ENCODE assay signal across 29 cellular contexts in genomic region chr16:20262248-20262647, GRCh38.
"Had no signal": no experiment of that assay in that cellular context is flagged by ENCODE, and none has a peak within 500 bp of the region (broad histone marks: within the 10 kb centered on the region; RNA-seq: fewer than 3 reads in every experiment).

No MANE protein-coding gene starts in this region.

- DNase-seq: stimulated activated CD4-positive, alpha-beta T cell treated with anti-CD3 and anti-CD28 coated beads, Interleukin-2, amount 100 ng/mL, for 48 hours; stimulated activated CD4-positive, alpha-beta T cell treated with anti-CD3 and anti-CD28 coated beads, Interleukin-4, amount 100 ng/mL, for 1 hour; stimulated activated CD4-positive, alpha-beta T cell treated with anti-CD3 and anti-CD28 coated beads, Interleukin-4, amount 100 ng/mL, for 24 hours; stimulated activated CD4-positive, alpha-beta T cell treated with anti-CD3 and anti-CD28 coated beads, Interleukin-4, amount 100 ng/mL, for 4 hours; stimulated activated CD8-positive, alpha-beta memory T cell treated with anti-CD3 and anti-CD28 coated beads, Interleukin-4, amount 100 ng/mL, for 48 hours; stimulated activated naive B cell treated with anti-CD40 and anti-IgM and Interleukin-4, amounts not matched to agents 10 μg/mL and 1 μg/mL and 100 μg/mL, for 72 hours; stimulated activated naive CD4-positive, alpha-beta T cell; stimulated activated naive CD4-positive, alpha-beta T cell treated with Interleukin-2 at 50 U/mL for 16 hours; stimulated activated naive CD8-positive, alpha-beta T cell treated with anti-CD3 and anti-CD28 coated beads, Interleukin-15, amount 100 ng/mL, for 72 hours; stimulated activated naive CD8-positive, alpha-beta T cell treated with anti-CD3 and anti-CD28 coated beads, Interleukin-15, Interleukin-2, amounts not matched to agents 100 U/mL and 50 U/mL, for 24 hours; stomach; substantia nigra; testis; thyroid gland; tibial artery; transverse colon; trophoblast cell; upper lobe of left lung; upper lobe of right lung; uterus had no signal

- H3K36me3 ChIP-seq: stomach, suprapubic skin, thoracic aorta, thyroid gland, tibial artery, tibial nerve, transverse colon, upper lobe of left lung, upper lobe of right lung, uterus, vagina had no signal

- H3K36me3 Mint-ChIP-seq: stimulated activated effector memory CD8-positive, alpha-beta T cell treated with anti-CD3 and anti-CD28 coated beads, Interleukin-12 subunit alpha, Interleukin-12 subunit beta, amount 100 ng/mL, for 72 hours; stimulated activated memory B cell treated with anti-CD40 and anti-IgM and Interleukin-4, amounts not matched to agents 10 μg/mL and 1 μg/mL and 100 μg/mL, for 72 hours; type B pancreatic cell had no signal

- H3K4me3 ChIP-seq: stomach, suprapubic skin, testis, thoracic aorta, thyroid gland, tibial artery, tibial nerve, transverse colon, upper lobe of left lung, upper lobe of right lung, uterus, vagina had no signal

- H3K4me1 Mint-ChIP-seq: stimulated activated effector memory CD8-positive, alpha-beta T cell treated with anti-CD3 and anti-CD28 coated beads, Interleukin-12 subunit alpha, Interleukin-12 subunit beta, amount 100 ng/mL, for 72 hours; stimulated activated memory B cell treated with anti-CD40 and anti-IgM and Interleukin-4, amounts not matched to agents 10 μg/mL and 1 μg/mL and 100 μg/mL, for 72 hours; stimulated activated naive B cell treated with anti-CD40 and anti-IgM and Interleukin-4, amounts not matched to agents 10 μg/mL and 1 μg/mL and 100 μg/mL, for 72 hours; stimulated activated naive CD8-positive, alpha-beta T cell treated with anti-CD3 and anti-CD28 coated beads, Interleukin-15, amount 100 ng/mL, for 72 hours had no signal

- FAIRE-seq: urothelium cell line had no signal

- H3K9me3 ChIP-seq: suprapubic skin, testis, thoracic aorta, thyroid gland, tibial artery, transverse colon, upper lobe of right lung, uterus, vagina had no signal

- H3K27ac ChIP-seq: stomach, suprapubic skin, testis, thoracic aorta, thyroid gland, tibial artery, tibial nerve, transverse colon, upper lobe of left lung, upper lobe of right lung, uterus, vagina had no signal

- H3K4me3 Mint-ChIP-seq: stimulated activated effector memory CD8-positive, alpha-beta T cell treated with anti-CD3 and anti-CD28 coated beads, Interleukin-12 subunit alpha, Interleukin-12 subunit beta, amount 100 ng/mL, for 72 hours; stimulated activated memory B cell treated with anti-CD40 and anti-IgM and Interleukin-4, amounts not matched to agents 10 μg/mL and 1 μg/mL and 100 μg/mL, for 72 hours; stimulated activated naive B cell treated with anti-CD40 and anti-IgM and Interleukin-4, amounts not matched to agents 10 μg/mL and 1 μg/mL and 100 μg/mL, for 72 hours; stimulated activated naive CD8-positive, alpha-beta T cell treated with anti-CD3 and anti-CD28 coated beads, Interleukin-15, amount 100 ng/mL, for 72 hours; stimulated activated naive CD8-positive, alpha-beta T cell treated with anti-CD3 and anti-CD28 coated beads, Interleukin-15, Interleukin-2, amounts not matched to agents 100 ng/mL and 50 ng/mL, for 24 hours; type B pancreatic cell had no signal

- H3K4me1 ChIP-seq: stomach, suprapubic skin, testis, thyroid gland, tibial artery, tibial nerve, transverse colon, upper lobe of left lung, upper lobe of right lung, uterus, vagina had no signal

- H3K27ac Mint-ChIP-seq: stimulated activated effector memory CD8-positive, alpha-beta T cell treated with anti-CD3 and anti-CD28 coated beads, Interleukin-12 subunit alpha, Interleukin-12 subunit beta, amount 100 ng/mL, for 72 hours; stimulated activated memory B cell treated with anti-CD40 and anti-IgM and Interleukin-4, amounts not matched to agents 10 μg/mL and 1 μg/mL and 100 μg/mL, for 72 hours; stimulated activated naive B cell treated with anti-CD40 and anti-IgM and Interleukin-4, amounts not matched to agents 10 μg/mL and 1 μg/mL and 100 μg/mL, for 72 hours; stimulated activated naive CD8-positive, alpha-beta T cell treated with anti-CD3 and anti-CD28 coated beads, Interleukin-15, amount 100 ng/mL, for 72 hours; stimulated activated naive CD8-positive, alpha-beta T cell treated with anti-CD3 and anti-CD28 coated beads, Interleukin-15, Interleukin-2, amounts not matched to agents 100 ng/mL and 50 ng/mL, for 24 hours; type B pancreatic cell had no signal

- H3K27me3 ChIP-seq: suprapubic skin, testis, thyroid gland, tibial artery, tibial nerve, transverse colon, upper lobe of left lung, upper lobe of right lung, uterus, vagina had no signal

- ATAC-seq: stimulated activated effector memory CD8-positive, alpha-beta T cell treated with anti-CD3 and anti-CD28 coated beads, Interleukin-12 subunit alpha, Interleukin-12 subunit beta, amount 100 ng/mL, for 72 hours; stimulated activated memory B cell treated with anti-CD40 and anti-IgM and Interleukin-4, amounts not matched to agents 10 μg/mL and 1 μg/mL and 100 μg/mL, for 72 hours; stimulated activated naive B cell treated with anti-CD40 and anti-IgM and Interleukin-4, amounts not matched to agents 10 μg/mL and 1 μg/mL and 100 μg/mL, for 72 hours; stimulated activated naive CD8-positive, alpha-beta T cell treated with anti-CD3 and anti-CD28 coated beads, Interleukin-15, amount 100 ng/mL, for 72 hours; stimulated activated naive CD8-positive, alpha-beta T cell treated with anti-CD3 and anti-CD28 coated beads, Interleukin-15, Interleukin-2, amounts not matched to agents 100 U/mL and 50 U/mL, for 24 hours; upper lobe of right lung had no signal

- H3K27me3 Mint-ChIP-seq: stimulated activated naive CD8-positive, alpha-beta T cell treated with anti-CD3 and anti-CD28 coated beads, Interleukin-15, amount 100 ng/mL, for 72 hours had no signal
